In the genomic region with DNA sequence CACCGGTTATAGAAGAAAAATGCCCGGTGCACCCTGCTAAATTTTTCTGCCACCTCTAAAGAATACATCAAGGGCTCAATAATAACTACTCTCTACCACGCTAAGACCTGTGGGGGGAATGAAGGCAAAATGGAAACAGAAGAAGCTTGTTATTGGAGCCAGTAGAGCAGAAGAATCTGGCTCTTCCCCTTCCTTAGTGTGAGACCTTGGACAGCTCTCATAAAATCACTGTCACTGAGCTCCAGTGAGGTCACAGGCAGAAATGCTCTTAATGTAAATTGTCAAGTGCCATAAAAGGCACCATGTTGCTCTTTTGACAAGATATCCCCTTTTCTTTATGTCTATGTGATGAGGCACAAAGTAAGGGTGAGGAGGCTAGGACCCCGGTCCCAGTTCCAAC, we compare ENCODE assay signal across 16 cellular contexts.
DNase-seq lines count a peak whose midpoint lies in the region; ATAC-seq, FAIRE-seq and TF ChIP-seq lines count a peak whose summit lies in the region.
"Had no signal": no experiment of that assay in that cellular context is flagged by ENCODE, and none has a peak within 500 bp of the region (broad histone marks: within the 10 kb centered on the region; RNA-seq: fewer than 3 reads in every experiment).

No MANE protein-coding gene starts in this region.

- RAD21 ChIA-PET in GM12878 (lab: Charles Lee; ENCODE audit: unreplicated experiment), result no interaction called here

- no peak overlapping the region for H2AFZ ChIP-seq in GM12878 (ENCODE audit: control insufficient read depth, low read depth, low read length)

- no peaks in the 10 kb centered on the region for H3K9me3 ChIP-seq in GM12878 (replicated peaks; ENCODE audit: control insufficient read depth, insufficient read depth, low read length)
- H3K9me3 ChIP-seq: A549, BLaER1, HAP-1 had no signal

- no peak overlapping the region for H3K27ac ChIP-seq in GM12878 (ENCODE audit: control insufficient read depth, insufficient read depth)
- H3K27ac ChIP-seq: 22Rv1, A549, BLaER1 had no signal

- 52% methylated on average over 4 of the region's 4 CpGs for WGBS in GM12878 (ENCODE audit: insufficient coverage, insufficient replicate concordance, low lambda C conversion rate, missing lambda C conversion rate)

- no peak for TF ChIP-seq RAD21 in GM12878 (IDR thresholded peaks at IDR 0.05; ENCODE audit: insufficient read depth, low read depth, low read length)

- H3K79me2 ChIP-seq in GM12878 (ENCODE audit: control insufficient read depth, insufficient read depth, low read length), result no peaks in the 10 kb centered on the region

- H3K4me1 ChIP-seq in GM12878 (ENCODE audit: control insufficient read depth, insufficient read depth, low read length), result no peaks in the 10 kb centered on the region
- H3K4me1 ChIP-seq: A549, BLaER1, HAP-1 had no signal

- in situ Hi-C loops in GM12878 (cut with MboI), result no loop called here

- ATAC-seq in GM12878 (no peak), GM19463 (IDR thresholded peaks at IDR 0.05; ENCODE audit: unreplicated experiment) (no peak), left colon (no peak)
- ATAC-seq: A549 had no signal

- H3K27me3 ChIP-seq in GM12878 (replicated peaks in 1 of 2; ENCODE audit: control insufficient read depth in 2 of 2, insufficient read depth in 2 of 2, low read length in 1 of 2), result no peaks in the 10 kb centered on the region; a peak in 1 of 4 replicates
- H3K27me3 ChIP-seq: BLaER1 had no signal

- no peak for TF ChIP-seq CTCF in GM12878 (IDR thresholded peaks at IDR 0.05 in 2 of 3, conservative IDR thresholded peaks at IDR 0.05 in 1 of 3; ENCODE audit: control insufficient read depth in 2 of 3, extremely low read depth in 1 of 3, insufficient read depth in 1 of 3, low read depth in 3 of 3, low read length in 3 of 3)

- no peak for TF ChIP-seq EP300 in GM12878 (IDR thresholded peaks at IDR 0.05; ENCODE audit: borderline replicate concordance in 1 of 2, control insufficient read depth in 1 of 2, low read depth in 2 of 2, low read length in 2 of 2)

- no peaks in the 10 kb centered on the region for H4K20me1 ChIP-seq in GM12878 (ENCODE audit: control insufficient read depth, insufficient read depth)
- H4K20me1 ChIP-seq: BLaER1 had no signal

- DNase-seq in NCI-H2171 treated with DMSO at 0.1 percent for 48 hours (lab: John Stamatoyannopoulos, UW) (peak; percentile 26), NCI-H2171 (lab: John Stamatoyannopoulos, UW) (no peak), NCI-H2227 treated with DMSO at 0.1 percent for 48 hours (lab: John Stamatoyannopoulos, UW) (peak; percentile 53), GM12878 (ENCODE audit: low read depth, low spot score) (no peak), left kidney (ENCODE audit: low read depth, low spot score) (peak; percentile 49), HuH-7.5 (ENCODE audit: low spot score) (no peak), left colon (no peak)
- DNase-seq: CD4-positive, alpha-beta memory T cell; DMS153; DMS79; GF-D8 had no signal

- no peaks in the 10 kb centered on the region for H3K36me3 ChIP-seq in GM12878 (ENCODE audit: control insufficient read depth in 2 of 2, insufficient read depth in 2 of 2, low read length in 1 of 2)
- H3K36me3 ChIP-seq: BLaER1, HAP-1 had no signal

- no peak for FAIRE-seq in GM12878 (lab: Jason Lieb, UNC)
- FAIRE-seq: A549 had no signal

- no peak overlapping the region for H3K9ac ChIP-seq in GM12878 (ENCODE audit: control insufficient read depth, insufficient read depth, low read length)
- H3K9ac ChIP-seq: BLaER1 had no signal

- H3K4me3 ChIP-seq in GM12878, result no peak overlapping the region
- H3K4me3 ChIP-seq: A549, BLaER1, HAP-1 had no signal

- intact Hi-C loops in GM12878 (cut with micrococcal nuclease; ENCODE audit: unreplicated experiment) (no loop called here), left colon (cut with DNase I, micrococcal nuclease) (no loop called here)

- H3K4me2 ChIP-seq in GM12878 (ENCODE audit: control insufficient read depth, insufficient read depth), result no peak overlapping the region
- H3K4me2 ChIP-seq: A549, BLaER1 had no signal

- no peak for TF ChIP-seq POLR2A in GM12878 (IDR thresholded peaks at IDR 0.05; ENCODE audit: low read depth, low read length)

- no TSS peak for BruUV-seq in GM12878 (replicated peaks; lab: Mats Ljungman, UMichigan)

- SMC1A ChIA-PET in GM12878 (lab: Charles Lee; ENCODE audit: uncharacterized antibody, unreplicated experiment), result interaction anchor here (0.6 kb wide), 1 partner anchor 504 kb away, joined by 3 read pairs; no protein-coding TSS in a partner anchor

- CTCF ChIA-PET in GM12878 (lab: Yijun Ruan, JAX), result no interaction called here

- POLR2A ChIA-PET in GM12878 (lab: Charles Lee), result no interaction called here

TF ChIP-seq in GM12878, 131 proteins besides CTCF, POLR2A, EP300 and RAD21:
- TF ChIP-seq ZBTB33 (IDR thresholded peaks at IDR 0.05) (no peak), REST (IDR thresholded peaks at IDR 0.05; ENCODE audit: low read depth, low read length) (peak; percentile 34; the same call in 1 of the 2 replicates)
TF ChIP-seq in GM12878: peak in this region for 1.

Comparison
In these comparisons a context has a peak if more than half of its experiments do, and no peak if none do; other contexts are left out.
1. DNase-seq: peak in NCI-H2171 treated with DMSO at 0.1 percent for 48 hours (single experiment), NCI-H2227 treated with DMSO at 0.1 percent for 48 hours (single experiment) and left kidney (single experiment); none in NCI-H2171 (single experiment), GM12878 (single experiment), HuH-7.5 (single experiment) and left colon (0 of 2).